In genomic region chrX:52990011-52990631, GRCh38 we compare ENCODE assay signal across 8 cellular contexts. TPM values are rescaled to one million over a fixed set of nuclear protein-coding genes. Genes with fewer than 3 reads are reported as not detected.
DNase-seq lines count a peak whose midpoint lies in the region; ATAC-seq and TF ChIP-seq lines count a peak whose summit lies in the region.
"Not testable (repeated sequence)": the region's sequence is repeated elsewhere in the genome, so short reads cannot be mapped to it uniquely, and the experiment has no call there.

No MANE protein-coding gene starts in this region.

- H3K4me3 ChIP-seq in HAP-1; MG63; osteoblast (ENCODE audit: insufficient read depth, low read length); thyroid gland (replicated peaks in 1 of 3): not testable (repeated sequence)

- POLR2A ChIA-PET in GM10248 (lab: Yijun Ruan, JAX), result not testable (repeated sequence)

- not testable (repeated sequence) for H3K4me2 ChIP-seq in osteoblast (ENCODE audit: insufficient read depth, low read length)

- ATAC-seq in foreskin keratinocyte, result peak; percentile 85

- intact Hi-C loops in thyroid gland (cut with DNase I), result not testable (repeated sequence)

- CTCF ChIA-PET in GM10248 (lab: Yijun Ruan, JAX), result interaction anchor here (0.9 to 2.6 kb wide), 9 partner anchors 9 to 650 kb away, joined by 3 to 9 read pairs (median 6); no protein-coding TSS in a partner anchor

- H3K9me3 ChIP-seq in HAP-1; MG63; osteoblast (ENCODE audit: low read depth, low read length); thyroid gland: not testable (repeated sequence)

- DNase-seq in GM10248 (ENCODE audit: extremely low spot score), result peak; percentile 68
- peak; percentile 64 to 87 for DNase-seq in HAP-1 (ENCODE audit: low spot score in 2 of 2)
- DNase-seq in MG63, result peak; percentile 37
- peak; percentile 38 for DNase-seq in SW480 (ENCODE audit: low spot score)
- DNase-seq in activated naive CD4-positive, alpha-beta T cell treated with Interleukin-2 at 50 U/mL for 16 hours, result peak; percentile 61
- DNase-seq in foreskin keratinocyte, result peak in 1 of 2 donors; percentile 2
- not testable (repeated sequence) for DNase-seq in osteoblast (ENCODE audit: insufficient read length, low spot score, missing footprints)
- DNase-seq in thyroid gland, result peak; percentile 43 to 49

- peaks cover 37% of the 10 kb centered on the region for H3K79me2 ChIP-seq in osteoblast (ENCODE audit: insufficient read depth, low read length)

- H3K27ac ChIP-seq in foreskin keratinocyte, thyroid gland: not testable (repeated sequence)
- peak overlapping the region; percentile 28 for H3K27ac ChIP-seq in osteoblast (ENCODE audit: low read depth, low read length)

- not testable (repeated sequence) for H4K20me1 ChIP-seq in osteoblast (ENCODE audit: insufficient read depth, low read length)

- not testable (repeated sequence) for TF ChIP-seq POLR2A in thyroid gland (IDR thresholded peaks at IDR 0.05)

- TF ChIP-seq CTCF in GM10248 (IDR thresholded peaks at IDR 0.05; ENCODE audit: control extremely low read depth, extremely low read depth, low read depth, missing control alignments), result peak; percentile 62
- peak; percentile 63 for TF ChIP-seq CTCF in foreskin keratinocyte (conservative IDR thresholded peaks at IDR 0.05)
- TF ChIP-seq CTCF in osteoblast (IDR thresholded peaks at IDR 0.05; ENCODE audit: extremely low read depth, low read depth, low read length), result peak; percentile 71
- TF ChIP-seq CTCF in thyroid gland (IDR thresholded peaks at IDR 0.05), result peak in 4 of 6 experiments; percentile 29 to 51 (median 40)

- H3K27me3 ChIP-seq in HAP-1 (ENCODE audit: low read depth); MG63; foreskin keratinocyte; osteoblast (ENCODE audit: insufficient read depth, low read length); thyroid gland: not testable (repeated sequence)

- H2AFZ ChIP-seq in osteoblast (ENCODE audit: low read length), result not testable (repeated sequence)

- in situ Hi-C loops in HAP-1 (cut with MboI; ENCODE audit: low sequenced_read_pairs), result not testable (repeated sequence)

- not testable (repeated sequence) for H3K36me3 ChIP-seq in HAP-1 (replicated peaks); MG63; osteoblast (ENCODE audit: insufficient read depth, low read length); thyroid gland

- 29 to 55% methylated on average over 3 of the region's 7 CpGs for WGBS in thyroid gland, 2 donors

- H3K4me1 ChIP-seq in HAP-1, foreskin keratinocyte, thyroid gland: not testable (repeated sequence)
- H3K4me1 ChIP-seq in osteoblast (ENCODE audit: insufficient read depth, low read length), result peaks cover 15% of the 10 kb centered on the region

RNA-seq across cellular contexts. Expression of gene FAM156A, which starts 31.8 kb away (rescaled TPM):
- 2.1 and 14.5 TPM in 2 replicates for total RNA-seq in MG63 (2014; rRNA removed; shearing (Covaris generic); ENCODE audit: low replicate concordance)
- 7.8 and 9.5 TPM in 2 replicates for total RNA-seq in foreskin keratinocyte
- 4.7 and 5.8 TPM in 2 replicates for polyA plus RNA-seq in foreskin keratinocyte
- 11.8 and 16.6 TPM in 2 replicates for total RNA-seq in osteoblast
- 10 to 100 TPM in 3 of 4 donors, 1 to 10 TPM in 1; 7.7 to 19.9 (median 11.5) TPM for total RNA-seq in thyroid gland

RNA-seq across cellular contexts. Expression of gene GPR173, which starts 58.5 kb away (rescaled TPM):
- 0.63 TPM in 1 of 2 replicates, not detected in the other for total RNA-seq in MG63 (2014; rRNA removed; shearing (Covaris generic); ENCODE audit: low replicate concordance)
- 0.35 and 0.75 TPM in 2 replicates for total RNA-seq in foreskin keratinocyte
- polyA plus RNA-seq in foreskin keratinocyte, result 0.26 and 0.40 TPM in 2 replicates
- 1.8 and 2.2 TPM in 2 replicates for total RNA-seq in osteoblast
- total RNA-seq in thyroid gland, result 1 to 10 TPM in 2 of 4 donors, under 1 TPM in 2; 0.78 to 1.3 (median 1.1) TPM
